8 cellular contexts compared by ENCODE assay signal in genomic region chr4:140103676-140104075, GRCh38. TPM values are rescaled to one million over a fixed set of nuclear protein-coding genes. Genes with fewer than 3 reads are reported as not detected.
A peak's percentile ranks its signal among the peaks of the same experiment; 100 is the strongest.
DNase-seq lines count a peak whose midpoint lies in the region; ATAC-seq and TF ChIP-seq lines count a peak whose summit lies in the region.

No MANE protein-coding gene starts in this region.

- H3K4me3 Mint-ChIP-seq in endodermal cell = no peak overlapping the region

- no peaks in the 10 kb centered on the region for H3K27me3 Mint-ChIP-seq in endodermal cell (ENCODE audit: insufficient read depth)

- H3K9ac ChIP-seq in endodermal cell (ENCODE audit: extremely low read depth, low read length, poor library complexity, severe bottlenecking) = no peak overlapping the region

- TF ChIP-seq POLR2A in gastrocnemius medialis (IDR thresholded peaks at IDR 0.05) = no peak

- TF ChIP-seq CTCF in OCI-LY7 (conservative IDR thresholded peaks at IDR 0.05; ENCODE audit: low read length) = no peak
- TF ChIP-seq CTCF in choroid plexus epithelial cell (conservative IDR thresholded peaks at IDR 0.05; ENCODE audit: low read depth, low read length) = no peak
- no peak for TF ChIP-seq CTCF in endodermal cell (conservative IDR thresholded peaks at IDR 0.05)
- no peak for TF ChIP-seq CTCF in gastrocnemius medialis (IDR thresholded peaks at IDR 0.05 in 4 of 5, conservative IDR thresholded peaks at IDR 0.05 in 1 of 5)

- H3K4me2 ChIP-seq in OCI-LY7 (ENCODE audit: low read length) = no peak overlapping the region

- H3K4me1 ChIP-seq in OCI-LY7 (ENCODE audit: insufficient read depth, low read length, poor library complexity, severe bottlenecking) (peaks cover 15% of the 10 kb centered on the region), endodermal cell (ENCODE audit: control insufficient read depth, insufficient read depth, low read length) (no peaks in the 10 kb centered on the region), gastrocnemius medialis (peaks cover 3 to 20% of the 10 kb centered on the region in 2 donors)

- H3K9me2 ChIP-seq in OCI-LY7 (ENCODE audit: insufficient read depth, low read length) = no peaks in the 10 kb centered on the region

- H3K4me3 ChIP-seq in OCI-LY7 (ENCODE audit: low read depth, low read length, poor library complexity, severe bottlenecking) (no peak overlapping the region), choroid plexus epithelial cell (ENCODE audit: low read depth, low read length) (no peak overlapping the region), endodermal cell (ENCODE audit: low read length) (no peak overlapping the region), gastrocnemius medialis (no peak overlapping the region)

- H3K27ac ChIP-seq in OCI-LY7 (ENCODE audit: low read depth, low read length, poor library complexity, severe bottlenecking) = no peak overlapping the region
- no peak overlapping the region for H3K27ac ChIP-seq in endodermal cell (ENCODE audit: low read depth, low read length)
- H3K27ac ChIP-seq in gastrocnemius medialis = no peak overlapping the region

- H2AFZ ChIP-seq in OCI-LY7 (ENCODE audit: low read length) = no peak overlapping the region

- no peaks in the 10 kb centered on the region for H3K79me2 ChIP-seq in OCI-LY7 (ENCODE audit: insufficient read depth, low read depth, low read length)

- intact Hi-C loops in OCI-LY7 (cut with micrococcal nuclease; ENCODE audit: unreplicated experiment) = no loop called here
- intact Hi-C loops in gastrocnemius medialis (cut with DNase I; ENCODE audit: low total_unique reads) = no loop called here

- H3K27ac Mint-ChIP-seq in endodermal cell = no peak overlapping the region

- no peaks in the 10 kb centered on the region for H4K20me1 ChIP-seq in OCI-LY7 (ENCODE audit: insufficient read depth, low read length)

- POLR2A ChIA-PET in OCI-LY7 (lab: Charles Lee) = interaction anchor here (0.7 kb wide), 1 partner anchor 11 kb away, joined by 3 read pairs; no protein-coding TSS in a partner anchor

- no peaks in the 10 kb centered on the region for H3K9me3 Mint-ChIP-seq in endodermal cell

- no peaks in the 10 kb centered on the region for H3K36me3 ChIP-seq in OCI-LY7 (ENCODE audit: insufficient read depth, low read length)
- peaks cover 12% of the 10 kb centered on the region for H3K36me3 ChIP-seq in endodermal cell (ENCODE audit: control insufficient read depth, insufficient read depth, low read length)
- no peaks in the 10 kb centered on the region for H3K36me3 ChIP-seq in gastrocnemius medialis

- CTCF ChIA-PET in OCI-LY7 (lab: Charles Lee; ENCODE audit: unreplicated experiment) = no interaction called here

- peaks cover 27% of the 10 kb centered on the region for H3K4me1 Mint-ChIP-seq in endodermal cell

- H3K36me3 Mint-ChIP-seq in endodermal cell (ENCODE audit: low read depth) = peaks cover 10% of the 10 kb centered on the region

- H3K27me3 ChIP-seq in endodermal cell (ENCODE audit: control insufficient read depth, insufficient read depth, low read length, poor library complexity, severe bottlenecking) (no peaks in the 10 kb centered on the region), gastrocnemius medialis (no peaks in the 10 kb centered on the region)

- peak; percentile 90 for ATAC-seq in GM18520 (IDR thresholded peaks at IDR 0.05; ENCODE audit: unreplicated experiment)
- ATAC-seq in HG02798 (IDR thresholded peaks at IDR 0.05; ENCODE audit: poor library complexity, unreplicated experiment) = peak; percentile 59
- no peak for ATAC-seq in gastrocnemius medialis
- ATAC-seq in HG02970 (IDR thresholded peaks at IDR 0.05; ENCODE audit: low FRiP score, unreplicated experiment) = no peak

- peak; percentile 18 for DNase-seq in OCI-LY7 (ENCODE audit: low spot score)
- peak; percentile 49 for DNase-seq in choroid plexus epithelial cell (ENCODE audit: low read depth)
- no peak for DNase-seq in endodermal cell
- no peak for DNase-seq in COLO829 (ENCODE audit: low spot score)
- no peak for DNase-seq in gastrocnemius medialis

- 92 to 100% methylated on average over 2 to 3 of the region's 3 CpGs for WGBS in endodermal cell (ENCODE audit: insufficient coverage in 1 of 2, insufficient read length in 1 of 2), 2 experiments

- H3K9me3 ChIP-seq in OCI-LY7 (ENCODE audit: low read length) (no peaks in the 10 kb centered on the region), endodermal cell (ENCODE audit: control insufficient read depth, low read length) (no peaks in the 10 kb centered on the region), gastrocnemius medialis (no peaks in the 10 kb centered on the region)

- no TSS peak for BruUV-seq in OCI-LY7 (replicated peaks; lab: Mats Ljungman, UMichigan)

- in situ Hi-C loops in gastrocnemius medialis (cut with MboI; ENCODE audit: low sequenced_read_pairs in 4 of 4) = no loop called here

RNA-seq across cellular contexts. Expression of gene MAML3, which starts 50.3 kb away (rescaled TPM):
- 1.2 and 1.8 TPM in 2 replicates for total RNA-seq in OCI-LY7 (2014; rRNA removed; shearing (Covaris generic))
- 0.74 and 0.80 TPM in 2 replicates for total RNA-seq in OCI-LY7 (2022)
- total RNA-seq in endodermal cell = 10 to 100 TPM; 29.2 to 32.2 TPM
- 16.8 TPM for polyA plus RNA-seq in endodermal cell (2013, experiment 1 of 2)
- 15.4 TPM for polyA plus RNA-seq in endodermal cell (2013, experiment 2 of 2)
- total RNA-seq in gastrocnemius medialis = 1 to 10 TPM in 3 of 4 donors, under 1 TPM in 1; 0.98 to 1.5 (median 1.4) TPM

Comparison
In these comparisons a context has a peak if more than half of its experiments do, and no peak if none do; other contexts are left out.
1. ATAC-seq: peak in GM18520 (single experiment) and HG02798 (single experiment); none in gastrocnemius medialis (0 of 2) and HG02970 (single experiment).
2. DNase-seq: peak in OCI-LY7 (single experiment) and choroid plexus epithelial cell (single experiment); none in endodermal cell (single experiment), COLO829 (single experiment) and gastrocnemius medialis (0 of 2).
3. RNA of gene MAML3, which starts 50.3 kb away (total RNA-seq): 29.2 to 32.2 TPM in endodermal cell; 0.98 to 1.5 TPM in gastrocnemius medialis and 0.74 to 1.8 TPM in OCI-LY7; every median in the first group is over 10 times any median in the second.